Comparison of ENCODE assay signal across 11 cellular contexts in the genomic region with DNA sequence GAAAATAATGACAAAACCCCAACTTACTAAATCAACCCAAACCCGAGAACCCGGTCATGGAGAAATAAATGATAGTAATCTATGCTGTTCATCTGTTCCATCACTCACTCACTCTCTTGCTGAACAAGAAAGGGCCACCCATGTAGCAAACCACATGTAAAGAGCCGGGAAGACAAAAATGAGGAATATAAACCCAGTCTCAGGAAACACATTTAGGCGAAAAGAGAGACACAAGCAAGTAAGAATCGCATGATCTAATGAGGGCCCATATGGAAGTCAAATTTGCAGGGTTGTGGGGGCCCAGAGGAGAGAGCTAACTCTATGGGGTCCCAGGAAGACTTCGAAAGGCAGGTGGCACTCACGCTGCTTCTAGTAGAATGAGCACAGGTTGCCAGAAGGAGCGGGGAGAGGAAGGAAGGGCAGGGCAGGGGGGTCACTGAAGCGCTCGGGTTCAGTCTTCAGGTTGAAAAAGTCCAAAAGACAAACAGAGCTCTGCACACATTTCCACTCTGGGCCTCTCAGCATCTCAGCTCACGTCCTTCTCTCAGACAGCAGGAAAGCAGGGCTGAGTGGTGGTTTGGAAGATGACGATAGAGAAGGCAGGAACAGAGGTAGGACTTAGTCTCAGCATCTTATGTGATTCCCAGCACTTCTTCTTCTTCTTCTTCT.
A peak's percentile ranks its signal among the peaks of the same experiment; 100 is the strongest.
DNase-seq lines count a peak whose midpoint lies in the region; ATAC-seq and TF ChIP-seq lines count a peak whose summit lies in the region.
"Had no signal": no experiment of that assay in that cellular context is flagged by ENCODE, and none has a peak within 500 bp of the region (broad histone marks: within the 10 kb centered on the region; RNA-seq: fewer than 3 reads in every experiment).

No MANE protein-coding gene starts in this region.

- H3K36me3 ChIP-seq in BLaER1 (peaks cover 13% of the 10 kb centered on the region), OCI-LY7 (ENCODE audit: insufficient read depth, low read length) (no peaks in the 10 kb centered on the region)
- no peaks in the 10 kb centered on the region for H3K36me3 ChIP-seq in CD8-positive, alpha-beta memory T cell (ENCODE audit: insufficient read depth, low read length)

- peak; percentile 1 for ATAC-seq in activated CD8-positive, alpha-beta T cell treated with anti-CD3 and anti-CD28 coated beads for 36 hours
- ATAC-seq in activated naive CD8-positive, alpha-beta T cell treated with anti-CD3 and anti-CD28 coated beads, Interleukin-2, amount 50 U/mL, for 24 hours = no peak

- peaks cover 0 to 8% of the 10 kb centered on the region in 2 donors for H3K27me3 Mint-ChIP-seq in CD8-positive, alpha-beta memory T cell
- no peaks in the 10 kb centered on the region for H3K27me3 Mint-ChIP-seq in activated CD8-positive, alpha-beta T cell treated with anti-CD3 and anti-CD28 coated beads for 36 hours
- H3K27me3 Mint-ChIP-seq in activated naive CD8-positive, alpha-beta T cell treated with anti-CD3 and anti-CD28 coated beads, Interleukin-2, amount 50 U/mL, for 24 hours = no peaks in the 10 kb centered on the region

- peak in 1 of 5 donors; percentile 64 for DNase-seq in CD8-positive, alpha-beta memory T cell
- peak; percentile 54 for DNase-seq in activated CD8-positive, alpha-beta T cell treated with anti-CD3 and anti-CD28 coated beads for 36 hours
- no peak for DNase-seq in activated naive CD8-positive, alpha-beta T cell treated with anti-CD3 and anti-CD28 coated beads, Interleukin-2, amount 50 U/mL, for 24 hours
- DNase-seq in GM20000 (ENCODE audit: low spot score) (no peak), AG08395 (ENCODE audit: low spot score) (no peak), OCI-LY7 (ENCODE audit: low spot score) (no peak), NCI-H526 treated with DMSO at 0.1 percent for 48 hours (lab: John Stamatoyannopoulos, UW) (no peak)
- DNase-seq: activated CD4-positive, CD25-positive, alpha-beta regulatory T cell treated with anti-CD3 and anti-CD28 coated beads, Interleukin-2, amount 50 U/mL, for 72 hours; NK-92 treated with Interleukin-12 subunit alpha and Interleukin-12 subunit beta, amount 100 ng/mL, for 24 hours had no signal

- no peaks in the 10 kb centered on the region for H3K9me3 Mint-ChIP-seq in CD8-positive, alpha-beta memory T cell
- no peaks in the 10 kb centered on the region for H3K9me3 Mint-ChIP-seq in activated CD8-positive, alpha-beta T cell treated with anti-CD3 and anti-CD28 coated beads for 36 hours
- no peaks in the 10 kb centered on the region for H3K9me3 Mint-ChIP-seq in activated naive CD8-positive, alpha-beta T cell treated with anti-CD3 and anti-CD28 coated beads, Interleukin-2, amount 50 U/mL, for 24 hours

- H3K9me3 ChIP-seq in BLaER1 (no peaks in the 10 kb centered on the region), OCI-LY7 (ENCODE audit: low read length) (no peaks in the 10 kb centered on the region)
- H3K9me3 ChIP-seq in CD8-positive, alpha-beta memory T cell (ENCODE audit: low read length) = no peaks in the 10 kb centered on the region
- H3K9me3 ChIP-seq: suprapubic skin had no signal

- peak overlapping the region; percentile 32 to 83 (median 68) for H3K4me3 Mint-ChIP-seq in CD8-positive, alpha-beta memory T cell
- H3K4me3 Mint-ChIP-seq in activated CD8-positive, alpha-beta T cell treated with anti-CD3 and anti-CD28 coated beads for 36 hours = peak overlapping the region; percentile 84
- H3K4me3 Mint-ChIP-seq in activated naive CD8-positive, alpha-beta T cell treated with anti-CD3 and anti-CD28 coated beads, Interleukin-2, amount 50 U/mL, for 24 hours = peak overlapping the region; percentile 92

- no peak overlapping the region for H2AFZ ChIP-seq in OCI-LY7 (ENCODE audit: low read length)

- H3K9ac ChIP-seq in BLaER1 = 0 out of 2 replicates have a peak overlapping the region, but pooled peaks have one; percentile 54

- peaks cover 0 to 6% (median 0%) of the 10 kb centered on the region in 3 donors for H3K36me3 Mint-ChIP-seq in CD8-positive, alpha-beta memory T cell
- H3K36me3 Mint-ChIP-seq in activated CD8-positive, alpha-beta T cell treated with anti-CD3 and anti-CD28 coated beads for 36 hours (ENCODE audit: low read depth) = peaks cover 43% of the 10 kb centered on the region
- peaks cover 27% of the 10 kb centered on the region for H3K36me3 Mint-ChIP-seq in activated naive CD8-positive, alpha-beta T cell treated with anti-CD3 and anti-CD28 coated beads, Interleukin-2, amount 50 U/mL, for 24 hours (ENCODE audit: low read depth)

- no TSS peak for BruUV-seq in OCI-LY7 (replicated peaks; lab: Mats Ljungman, UMichigan)

- peak overlapping the region; percentile 60 to 94 (median 84) for H3K27ac Mint-ChIP-seq in CD8-positive, alpha-beta memory T cell
- H3K27ac Mint-ChIP-seq in activated CD8-positive, alpha-beta T cell treated with anti-CD3 and anti-CD28 coated beads for 36 hours = peak overlapping the region; percentile 94
- H3K27ac Mint-ChIP-seq in activated naive CD8-positive, alpha-beta T cell treated with anti-CD3 and anti-CD28 coated beads, Interleukin-2, amount 50 U/mL, for 24 hours = peak overlapping the region; percentile 94

- H3K79me2 ChIP-seq in OCI-LY7 (ENCODE audit: insufficient read depth, low read depth, low read length) = no peaks in the 10 kb centered on the region

- POLR2A ChIA-PET in CD8-positive, alpha-beta memory T cell (lab: Charles Lee) = interaction anchor here (0.5 kb wide), 1 partner anchor 407 kb away, joined by 4 read pairs; no protein-coding TSS in a partner anchor
- POLR2A ChIA-PET in activated CD8-positive, alpha-beta T cell treated with anti-CD3 and anti-CD28 coated beads for 36 hours (lab: Charles Lee) = interaction anchor here (0.8 to 3.4 kb wide), 10 partner anchors 9 to 400 kb away, joined by 3 to 27 read pairs (median 5); no protein-coding TSS in a partner anchor
- POLR2A ChIA-PET in OCI-LY7 (lab: Charles Lee) = interaction anchor here (0.6 to 1.3 kb wide), 2 partner anchors 51 to 114 kb away, joined by 3 to 4 read pairs; no protein-coding TSS in a partner anchor

- intact Hi-C loops in activated CD8-positive, alpha-beta T cell treated with anti-CD3 and anti-CD28 coated beads for 36 hours (cut with micrococcal nuclease) = loop anchor here (2.0 to 5.0 kb wide), 2 partner anchors 49 to 82 kb away; no protein-coding TSS in a partner anchor
- intact Hi-C loops in OCI-LY7 (cut with micrococcal nuclease; ENCODE audit: unreplicated experiment) = loop anchor here (2.0 kb wide), 1 partner anchor 82 kb away; no protein-coding TSS in a partner anchor

- H3K4me3 ChIP-seq in BLaER1 (no peak overlapping the region), OCI-LY7 (ENCODE audit: low read depth, low read length, poor library complexity, severe bottlenecking) (no peak overlapping the region)
- H3K4me3 ChIP-seq in CD8-positive, alpha-beta memory T cell (ENCODE audit: low read length) = peak overlapping the region; percentile 26
- H3K4me3 ChIP-seq: suprapubic skin had no signal

- CTCF ChIA-PET in CD8-positive, alpha-beta memory T cell (lab: Charles Lee) = interaction anchor here (0.7 to 4.4 kb wide), 12 partner anchors 10 to 400 kb away, joined by 3 to 47 read pairs (median 4); no protein-coding TSS in a partner anchor
- CTCF ChIA-PET in activated CD8-positive, alpha-beta T cell treated with anti-CD3 and anti-CD28 coated beads for 36 hours (lab: Charles Lee) = interaction anchor here (0.6 to 5.6 kb wide), 25 partner anchors 9 to 404 kb away, joined by 3 to 79 read pairs (median 7); no protein-coding TSS in a partner anchor
- CTCF ChIA-PET in OCI-LY7 (lab: Charles Lee; ENCODE audit: unreplicated experiment) = no interaction called here

- H3K27me3 ChIP-seq in BLaER1 = no peaks in the 10 kb centered on the region
- H3K27me3 ChIP-seq in CD8-positive, alpha-beta memory T cell (ENCODE audit: insufficient read depth, low read length, poor library complexity, severe bottlenecking) = no peaks in the 10 kb centered on the region
- H3K27me3 ChIP-seq: suprapubic skin had no signal

- H4K20me1 ChIP-seq in BLaER1 (no peaks in the 10 kb centered on the region), OCI-LY7 (ENCODE audit: insufficient read depth, low read length) (no peaks in the 10 kb centered on the region)

- H3K4me2 ChIP-seq in BLaER1 (peak overlapping the region; percentile 69), OCI-LY7 (ENCODE audit: low read length) (no peak overlapping the region)

- TF ChIP-seq CTCF in activated CD8-positive, alpha-beta T cell treated with anti-CD3 and anti-CD28 coated beads for 36 hours (IDR thresholded peaks at IDR 0.05) = no peak
- no peak for TF ChIP-seq CTCF in GM20000 (IDR thresholded peaks at IDR 0.05; ENCODE audit: extremely low read depth, missing control alignments)
- no peak for TF ChIP-seq CTCF in OCI-LY7 (conservative IDR thresholded peaks at IDR 0.05; ENCODE audit: low read length)

- H3K9me2 ChIP-seq in OCI-LY7 (ENCODE audit: insufficient read depth, low read length) = no peaks in the 10 kb centered on the region

- H3K27ac ChIP-seq in BLaER1 (no peak overlapping the region), OCI-LY7 (ENCODE audit: low read depth, low read length, poor library complexity, severe bottlenecking) (no peak overlapping the region)
- no peak overlapping the region for H3K27ac ChIP-seq in CD8-positive, alpha-beta memory T cell (ENCODE audit: low read depth, low read length)
- H3K27ac ChIP-seq: suprapubic skin had no signal

- H3K4me1 ChIP-seq in BLaER1 (peaks cover 68% of the 10 kb centered on the region), OCI-LY7 (ENCODE audit: insufficient read depth, low read length, poor library complexity, severe bottlenecking) (no peaks in the 10 kb centered on the region)
- H3K4me1 ChIP-seq in CD8-positive, alpha-beta memory T cell (ENCODE audit: insufficient read depth, low read length) = peaks cover 72% of the 10 kb centered on the region

- H3K4me1 Mint-ChIP-seq in CD8-positive, alpha-beta memory T cell = peaks cover 43 to 68% (median 63%) of the 10 kb centered on the region in 3 donors
- peaks cover 74% of the 10 kb centered on the region for H3K4me1 Mint-ChIP-seq in activated CD8-positive, alpha-beta T cell treated with anti-CD3 and anti-CD28 coated beads for 36 hours (ENCODE audit: low read depth)
- peaks cover 78% of the 10 kb centered on the region for H3K4me1 Mint-ChIP-seq in activated naive CD8-positive, alpha-beta T cell treated with anti-CD3 and anti-CD28 coated beads, Interleukin-2, amount 50 U/mL, for 24 hours
